ENCODE assay signal across 19 cellular contexts in the genomic region with DNA sequence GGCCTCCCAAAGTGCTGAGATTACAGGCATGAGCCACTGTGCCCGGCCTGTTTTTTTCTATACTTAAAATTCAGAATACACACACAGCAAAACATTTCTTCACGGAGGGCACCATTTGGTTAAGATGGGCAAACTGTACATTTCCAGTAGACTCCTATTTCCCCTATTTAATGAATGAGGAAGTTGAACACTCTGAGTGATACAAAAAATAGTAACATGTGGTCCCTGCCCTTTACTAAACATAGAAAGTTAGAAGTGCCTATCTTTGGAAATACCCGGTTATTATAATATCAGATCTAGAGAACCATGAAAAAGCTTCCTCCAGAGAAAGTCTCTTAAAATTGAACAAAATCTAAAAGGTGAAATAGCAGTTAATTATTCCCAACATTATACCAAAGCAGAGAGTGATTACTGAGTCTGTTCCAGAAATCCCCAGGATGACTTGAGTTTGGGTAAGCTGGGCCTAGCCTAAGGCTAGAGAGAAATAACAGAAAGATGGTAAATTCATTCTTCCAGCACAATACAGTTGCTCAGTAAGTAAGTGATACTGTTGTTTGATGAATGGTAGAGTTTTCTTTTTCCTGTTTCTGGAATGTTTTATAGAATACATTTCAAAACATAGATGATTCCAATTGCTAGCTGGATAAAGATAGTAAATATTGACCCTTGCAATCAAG. TPM values are rescaled to one million over a fixed set of nuclear protein-coding genes. Genes with fewer than 3 reads are reported as not detected.
DNase-seq lines count a peak whose midpoint lies in the region; ATAC-seq, FAIRE-seq and TF ChIP-seq lines count a peak whose summit lies in the region.
"Had no signal": no experiment of that assay in that cellular context is flagged by ENCODE, and none has a peak within 500 bp of the region (broad histone marks: within the 10 kb centered on the region; RNA-seq: fewer than 3 reads in every experiment).

No MANE protein-coding gene starts in this region.

- TF ChIP-seq POLR2A in GM12892 (IDR thresholded peaks at IDR 0.05; ENCODE audit: low read depth, low read length) = no peak

- ATAC-seq in HG03378 (IDR thresholded peaks at IDR 0.05; ENCODE audit: unreplicated experiment) = peak; percentile 50
- no peak for ATAC-seq in naive thymus-derived CD8-positive, alpha-beta T cell
- ATAC-seq: esophagus mucosa had no signal

- POLR2A ChIA-PET in naive thymus-derived CD8-positive, alpha-beta T cell (lab: Charles Lee) = no interaction called here

- peak; percentile 78 for FAIRE-seq in GM12892 (lab: Jason Lieb, UNC)
- FAIRE-seq in RCC 7860 (lab: Jason Lieb, UNC) = no peak

- H3K4me1 Mint-ChIP-seq in naive thymus-derived CD8-positive, alpha-beta T cell = peaks cover 0 to 43% (median 0%) of the 10 kb centered on the region in 4 donors

- peaks cover 0 to 84% (median 23%) of the 10 kb centered on the region in 3 donors for H3K36me3 Mint-ChIP-seq in naive thymus-derived CD8-positive, alpha-beta T cell

- H3K27ac Mint-ChIP-seq in naive thymus-derived CD8-positive, alpha-beta T cell = peak overlapping the region in 6 of 10 donors; percentile 11 to 86 (median 54)
- H3K27ac Mint-ChIP-seq: CD4-positive, CD25-positive, alpha-beta regulatory T cell; stimulated activated naive CD8-positive, alpha-beta T cell treated with anti-CD3 and anti-CD28 coated beads, Interleukin-15, Interleukin-2, amounts not matched to agents 100 ng/mL and 50 ng/mL, for 24 hours had no signal

- no peaks in the 10 kb centered on the region for H3K27me3 Mint-ChIP-seq in naive thymus-derived CD8-positive, alpha-beta T cell
- H3K27me3 Mint-ChIP-seq: CD4-positive, CD25-positive, alpha-beta regulatory T cell; stimulated activated naive CD8-positive, alpha-beta T cell treated with anti-CD3 and anti-CD28 coated beads, Interleukin-15, Interleukin-2, amounts not matched to agents 100 ng/mL and 50 ng/mL, for 24 hours had no signal

- no peak for DNase-seq in GM12892 (ENCODE audit: insufficient read length)
- DNase-seq in OCI-M1 (lab: John Stamatoyannopoulos, UW) = peak; percentile 22
- no peak for DNase-seq in naive thymus-derived CD8-positive, alpha-beta T cell
- DNase-seq in activated CD4-positive, alpha-beta T cell treated with anti-CD3 and anti-CD28 coated beads for 4 hours = no peak
- no peak for DNase-seq in SW 1271 (lab: John Stamatoyannopoulos, UW)
- DNase-seq in RCC 7860 (ENCODE audit: low spot score) = no peak
- DNase-seq: activated CD8-positive, alpha-beta memory T cell treated with anti-CD3 and anti-CD28 coated beads, Interleukin-2, amount 50 U/mL, for 4 hours; adrenal gland; CD4-positive, CD25-positive, alpha-beta regulatory T cell; hippocampal formation; IMR-90; NCI-H1694; NCI-H69; retina; SHP77 treated with DMSO at 0.1 percent for 48 hours; WERI-Rb-1 had no signal

- H3K9me3 Mint-ChIP-seq in naive thymus-derived CD8-positive, alpha-beta T cell = no peaks in the 10 kb centered on the region
- H3K9me3 Mint-ChIP-seq: CD4-positive, CD25-positive, alpha-beta regulatory T cell; stimulated activated naive CD8-positive, alpha-beta T cell treated with anti-CD3 and anti-CD28 coated beads, Interleukin-15, Interleukin-2, amounts not matched to agents 100 ng/mL and 50 ng/mL, for 24 hours had no signal

- peak overlapping the region in 1 of 10 donors; percentile 30 for H3K4me3 Mint-ChIP-seq in naive thymus-derived CD8-positive, alpha-beta T cell
- H3K4me3 Mint-ChIP-seq: CD4-positive, CD25-positive, alpha-beta regulatory T cell; stimulated activated naive CD8-positive, alpha-beta T cell treated with anti-CD3 and anti-CD28 coated beads, Interleukin-15, Interleukin-2, amounts not matched to agents 100 ng/mL and 50 ng/mL, for 24 hours had no signal

RNA-seq across cellular contexts. Expression of gene RMC1, which starts 23.3 kb away (rescaled TPM):
- 22.8 TPM for polyA plus RNA-seq in GM12892 (2012; ENCODE audit: missing spikeins)
- 10 to 100 TPM; 44.4 to 48.5 TPM for total RNA-seq in naive thymus-derived CD8-positive, alpha-beta T cell
- 10 to 100 TPM; 24.6 to 28.3 (median 25.5) TPM for polyA plus RNA-seq in naive thymus-derived CD8-positive, alpha-beta T cell

RNA-seq across cellular contexts. Expression of gene RIOK3, which starts 26.9 kb away (rescaled TPM):
- 65.7 TPM for polyA plus RNA-seq in GM12892 (2012; ENCODE audit: missing spikeins)
- 10 to 100 TPM; 78.9 to 79.6 TPM for total RNA-seq in naive thymus-derived CD8-positive, alpha-beta T cell
- polyA plus RNA-seq in naive thymus-derived CD8-positive, alpha-beta T cell = 10 to 100 TPM; 19.2 to 27.7 (median 25.0) TPM
